Comparison of ENCODE assay signal across 1 cellular context in genomic region chr1:56453016-56453721, GRCh38.
TF ChIP-seq lines count a peak whose summit lies in the region.

No MANE protein-coding gene starts in this region.

TF ChIP-seq in GM12878, 131 proteins besides CTCF, POLR2A, EP300 and RAD21 (continued from another document):
- TF ChIP-seq MYC (IDR thresholded peaks at IDR 0.05; ENCODE audit: insufficient read depth, insufficient read length, insufficient replicate concordance, low read length, severe bottlenecking) = no peak
- no peak for TF ChIP-seq RUNX3 (IDR thresholded peaks at IDR 0.05; ENCODE audit: low read length)
- no peak for TF ChIP-seq ZSCAN29 (IDR thresholded peaks at IDR 0.05)
- no peak for TF ChIP-seq ZBTB40 (IDR thresholded peaks at IDR 0.05; ENCODE audit: borderline replicate concordance)
- TF ChIP-seq SIN3A (IDR thresholded peaks at IDR 0.05; ENCODE audit: low read depth, low read length) = no peak
- TF ChIP-seq, protein P1, sequence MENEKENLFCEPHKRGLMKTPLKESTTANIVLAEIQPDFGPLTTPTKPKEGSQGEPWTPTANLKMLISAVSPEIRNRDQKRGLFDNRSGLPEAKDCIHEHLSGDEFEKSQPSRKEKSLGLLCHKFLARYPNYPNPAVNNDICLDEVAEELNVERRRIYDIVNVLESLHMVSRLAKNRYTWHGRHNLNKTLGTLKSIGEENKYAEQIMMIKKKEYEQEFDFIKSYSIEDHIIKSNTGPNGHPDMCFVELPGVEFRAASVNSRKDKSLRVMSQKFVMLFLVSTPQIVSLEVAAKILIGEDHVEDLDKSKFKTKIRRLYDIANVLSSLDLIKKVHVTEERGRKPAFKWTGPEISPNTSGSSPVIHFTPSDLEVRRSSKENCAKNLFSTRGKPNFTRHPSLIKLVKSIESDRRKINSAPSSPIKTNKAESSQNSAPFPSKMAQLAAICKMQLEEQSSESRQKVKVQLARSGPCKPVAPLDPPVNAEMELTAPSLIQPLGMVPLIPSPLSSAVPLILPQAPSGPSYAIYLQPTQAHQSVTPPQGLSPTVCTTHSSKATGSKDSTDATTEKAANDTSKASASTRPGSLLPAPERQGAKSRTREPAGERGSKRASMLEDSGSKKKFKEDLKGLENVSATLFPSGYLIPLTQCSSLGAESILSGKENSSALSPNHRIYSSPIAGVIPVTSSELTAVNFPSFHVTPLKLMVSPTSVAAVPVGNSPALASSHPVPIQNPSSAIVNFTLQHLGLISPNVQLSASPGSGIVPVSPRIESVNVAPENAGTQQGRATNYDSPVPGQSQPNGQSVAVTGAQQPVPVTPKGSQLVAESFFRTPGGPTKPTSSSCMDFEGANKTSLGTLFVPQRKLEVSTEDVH (IDR thresholded peaks at IDR 0.05; ENCODE audit: low read depth, partially characterized antibody) = no peak
- TF ChIP-seq ATF2 (IDR thresholded peaks at IDR 0.05; ENCODE audit: low read length) = no peak
- no peak for TF ChIP-seq PKNOX1 (IDR thresholded peaks at IDR 0.05)
- no peak for TF ChIP-seq HDAC6 (IDR thresholded peaks at IDR 0.05; ENCODE audit: unreplicated experiment)
- TF ChIP-seq ELK1 (IDR thresholded peaks at IDR 0.05; ENCODE audit: low read depth, low read length) = no peak
- TF ChIP-seq PBX3 (IDR thresholded peaks at IDR 0.05; ENCODE audit: insufficient replicate concordance, low read depth, low read length) = no peak
